ENCODE assay signal across 11 cellular contexts in the genomic region with DNA sequence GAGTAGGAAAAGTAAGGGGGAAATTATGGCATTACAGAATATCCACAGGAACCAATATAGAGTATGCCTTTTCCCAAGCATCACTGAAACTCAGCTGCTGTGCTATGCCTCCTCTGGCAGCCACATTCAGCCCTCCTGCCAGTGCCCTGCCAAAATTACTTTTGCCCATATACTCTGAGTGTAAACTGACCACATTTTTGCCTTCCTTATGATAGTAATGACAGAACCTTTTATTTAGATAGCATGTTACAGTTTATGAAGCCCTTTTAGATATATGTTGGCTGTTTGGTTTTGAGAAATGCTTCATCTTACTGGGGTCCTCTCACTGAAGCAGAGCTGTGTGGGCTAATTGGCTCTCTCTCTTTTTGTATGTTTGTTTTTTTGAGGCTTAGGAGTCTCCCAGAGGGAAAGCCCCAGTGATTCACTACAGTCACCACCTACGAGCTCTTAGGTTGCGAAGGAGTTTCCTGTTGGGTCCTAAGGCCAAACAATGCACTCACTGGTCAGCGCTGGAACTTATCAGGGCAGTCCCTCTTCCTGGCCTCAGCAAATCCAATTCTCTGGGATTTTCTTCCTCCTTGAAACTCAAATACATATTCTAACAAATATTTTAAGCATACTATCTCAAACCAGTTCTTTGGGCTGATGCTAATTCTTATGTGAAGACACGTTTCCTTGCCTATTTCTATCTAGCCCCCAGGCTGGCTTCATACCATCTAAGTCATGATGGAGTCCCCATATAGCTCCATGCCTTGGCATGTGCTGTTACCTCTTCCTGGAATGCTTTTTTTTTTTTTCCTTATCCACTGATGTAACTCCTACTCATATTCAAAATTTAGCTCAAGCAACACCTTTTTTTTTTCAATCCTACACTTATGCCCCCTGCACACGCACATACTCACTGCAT. TPM values are rescaled to one million over a fixed set of nuclear protein-coding genes. Genes with fewer than 3 reads are reported as not detected.
DNase-seq lines count a peak whose midpoint lies in the region; ATAC-seq and TF ChIP-seq lines count a peak whose summit lies in the region.
"Had no signal": no experiment of that assay in that cellular context is flagged by ENCODE, and none has a peak within 500 bp of the region (broad histone marks: within the 10 kb centered on the region; RNA-seq: fewer than 3 reads in every experiment).

No MANE protein-coding gene starts in this region.

- H3K9me3 Mint-ChIP-seq in Calu3 (ENCODE audit: low read depth, unreplicated experiment) = no peaks in the 10 kb centered on the region
- no peaks in the 10 kb centered on the region for H3K9me3 Mint-ChIP-seq in GM23338

- H4K20me1 ChIP-seq in GM23338 (replicated peaks; ENCODE audit: insufficient read depth) = no peaks in the 10 kb centered on the region

- DNase-seq in Calu3 (peak; percentile 31), GM23338 (ENCODE audit: low spot score) (peak; percentile 21), astrocyte of the hippocampus (ENCODE audit: low read depth, low spot score) (peak; percentile 48), kidney tubule cell (ENCODE audit: low spot score) (peak; percentile 82), NCI-H146 treated with DMSO at 0.1 percent for 48 hours (lab: John Stamatoyannopoulos, UW; ENCODE audit: unreplicated experiment) (no peak), NCI-H345 treated with DMSO at 0.1 percent for 48 hours (lab: John Stamatoyannopoulos, UW; ENCODE audit: unreplicated experiment) (no peak)
- DNase-seq: NCI-H1105 had no signal

- intact Hi-C loops in Calu3 (cut with micrococcal nuclease; ENCODE audit: unreplicated experiment) = no loop called here

- peaks cover 51% of the 10 kb centered on the region for H3K27me3 ChIP-seq in GM23338 (ENCODE audit: insufficient read depth)

- H3F3A ChIP-seq in GM23338 (replicated peaks; ENCODE audit: low read depth) = 0 out of 2 replicates have a peak, but pooled peaks cover 3% of the 10 kb centered on the region

- peaks cover 56% of the 10 kb centered on the region for H3K27me3 Mint-ChIP-seq in Calu3 (ENCODE audit: unreplicated experiment)
- peaks cover 18% of the 10 kb centered on the region for H3K27me3 Mint-ChIP-seq in GM23338 (ENCODE audit: insufficient read depth, low read depth, poor library complexity)

- no peak overlapping the region for H3K4me3 ChIP-seq in GM23338
- H3K4me3 ChIP-seq: skin epidermis had no signal

- no peak overlapping the region for H3K4me2 ChIP-seq in GM23338

- H3K27ac Mint-ChIP-seq in Calu3 (ENCODE audit: unreplicated experiment) (no peak overlapping the region), GM23338 (no peak overlapping the region)

- CTCF ChIA-PET in Calu3 (lab: Charles Lee) = interaction anchor here (1.8 kb wide), 1 partner anchor 62 kb away, joined by 10 read pairs; no protein-coding TSS in a partner anchor

- no peak for TF ChIP-seq CTCF in Calu3 (IDR thresholded peaks at IDR 0.05; ENCODE audit: unreplicated experiment)
- TF ChIP-seq CTCF in GM23338 (conservative IDR thresholded peaks at IDR 0.05; ENCODE audit: low read depth in 2 of 2) = no peak

- BruUV-seq in Calu3 (replicated peaks; lab: Mats Ljungman, UMichigan) = no TSS peak

- H3K4me1 ChIP-seq in GM23338 (ENCODE audit: insufficient read depth) = peaks cover 8% of the 10 kb centered on the region; the same call in 1 of the 2 replicates

- H3K79me2 ChIP-seq in GM23338 (replicated peaks; ENCODE audit: insufficient read depth) = no peaks in the 10 kb centered on the region

- no peaks in the 10 kb centered on the region for H3K9me2 ChIP-seq in GM23338 (ENCODE audit: insufficient read depth)

- no peak overlapping the region for H2AFZ ChIP-seq in GM23338

- H3K36me3 ChIP-seq in GM23338 (ENCODE audit: insufficient read depth) = no peaks in the 10 kb centered on the region

- no peak overlapping the region for H3K27ac ChIP-seq in GM23338 (ENCODE audit: low read depth)

- no peaks in the 10 kb centered on the region for H3K36me3 Mint-ChIP-seq in Calu3 (ENCODE audit: insufficient read depth, unreplicated experiment)
- H3K36me3 Mint-ChIP-seq in GM23338 (ENCODE audit: low read depth) = no peaks in the 10 kb centered on the region

- H3K4me1 Mint-ChIP-seq in Calu3 (ENCODE audit: low read depth, unreplicated experiment) (peaks cover 21% of the 10 kb centered on the region), GM23338 (peaks cover 19% of the 10 kb centered on the region; the same call in 2 of the 3 replicates)

- H3K4me3 Mint-ChIP-seq in Calu3 (ENCODE audit: low read depth, unreplicated experiment) (no peak overlapping the region), GM23338 (no peak overlapping the region)

- peak; percentile 29 for ATAC-seq in GM23338
- no peak for ATAC-seq in HG02759 (IDR thresholded peaks at IDR 0.05; ENCODE audit: unreplicated experiment)
- ATAC-seq: left lobe of liver, Right ventricle myocardium inferior had no signal

TF ChIP-seq in GM23338, 12 proteins besides CTCF, POLR2A, EP300 and RAD21 (continues in another document):
- TF ChIP-seq NANOG (IDR thresholded peaks at IDR 0.05; ENCODE audit: borderline replicate concordance) (no peak), EZH2 (IDR thresholded peaks at IDR 0.05; ENCODE audit: low read depth, unreplicated experiment) (no peak), ZNF331 (CRISPR knock-in tag; IDR thresholded peaks at IDR 0.05; ENCODE audit: low read depth) (no peak)
- TF ChIP-seq, protein P1, sequence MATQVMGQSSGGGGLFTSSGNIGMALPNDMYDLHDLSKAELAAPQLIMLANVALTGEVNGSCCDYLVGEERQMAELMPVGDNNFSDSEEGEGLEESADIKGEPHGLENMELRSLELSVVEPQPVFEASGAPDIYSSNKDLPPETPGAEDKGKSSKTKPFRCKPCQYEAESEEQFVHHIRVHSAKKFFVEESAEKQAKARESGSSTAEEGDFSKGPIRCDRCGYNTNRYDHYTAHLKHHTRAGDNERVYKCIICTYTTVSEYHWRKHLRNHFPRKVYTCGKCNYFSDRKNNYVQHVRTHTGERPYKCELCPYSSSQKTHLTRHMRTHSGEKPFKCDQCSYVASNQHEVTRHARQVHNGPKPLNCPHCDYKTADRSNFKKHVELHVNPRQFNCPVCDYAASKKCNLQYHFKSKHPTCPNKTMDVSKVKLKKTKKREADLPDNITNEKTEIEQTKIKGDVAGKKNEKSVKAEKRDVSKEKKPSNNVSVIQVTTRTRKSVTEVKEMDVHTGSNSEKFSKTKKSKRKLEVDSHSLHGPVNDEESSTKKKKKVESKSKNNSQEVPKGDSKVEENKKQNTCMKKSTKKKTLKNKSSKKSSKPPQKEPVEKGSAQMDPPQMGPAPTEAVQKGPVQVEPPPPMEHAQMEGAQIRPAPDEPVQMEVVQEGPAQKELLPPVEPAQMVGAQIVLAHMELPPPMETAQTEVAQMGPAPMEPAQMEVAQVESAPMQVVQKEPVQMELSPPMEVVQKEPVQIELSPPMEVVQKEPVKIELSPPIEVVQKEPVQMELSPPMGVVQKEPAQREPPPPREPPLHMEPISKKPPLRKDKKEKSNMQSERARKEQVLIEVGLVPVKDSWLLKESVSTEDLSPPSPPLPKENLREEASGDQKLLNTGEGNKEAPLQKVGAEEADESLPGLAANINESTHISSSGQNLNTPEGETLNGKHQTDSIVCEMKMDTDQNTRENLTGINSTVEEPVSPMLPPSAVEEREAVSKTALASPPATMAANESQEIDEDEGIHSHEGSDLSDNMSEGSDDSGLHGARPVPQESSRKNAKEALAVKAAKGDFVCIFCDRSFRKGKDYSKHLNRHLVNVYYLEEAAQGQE (IDR thresholded peaks at IDR 0.05; ENCODE audit: unreplicated experiment) = no peak

RNA-seq across cellular contexts. Expression of a gene that starts 3.7 kb away (rescaled TPM):
- total RNA-seq in Calu3 (2022) = not detected in 2 replicates
- 0.14 and 0.19 TPM in 2 replicates for total RNA-seq in GM23338 (2014; rRNA removed; shearing (Covaris generic))
- polyA plus RNA-seq in GM23338 (2016; fragmentation: Nextera tagmentation; extraction: Ambion mirVana) = 0.03 and 0.05 TPM in 2 replicates
- total RNA-seq: left lobe of liver had no signal

RNA-seq across cellular contexts. Expression of a gene that starts 27.7 kb away (rescaled TPM):
- total RNA-seq in Calu3 (2022) = 1.5 and 3.1 TPM in 2 replicates
- 37.4 and 37.6 TPM in 2 replicates for total RNA-seq in GM23338 (2014; rRNA removed; shearing (Covaris generic))
- polyA plus RNA-seq in GM23338 (2016; fragmentation: Nextera tagmentation; extraction: Ambion mirVana) = 20.3 and 22.6 TPM in 2 replicates

Comparison
In these comparisons a context has a peak if more than half of its experiments do, and no peak if none do; other contexts are left out.
1. DNase-seq: peak in Calu3 (single experiment), GM23338 (single experiment), astrocyte of the hippocampus (single experiment) and kidney tubule cell (single experiment); none in NCI-H146 treated with DMSO at 0.1 percent for 48 hours (single experiment) and NCI-H345 treated with DMSO at 0.1 percent for 48 hours (single experiment).